10 cellular contexts compared by ENCODE assay signal in genomic region chr15:40336129-40337122, GRCh38. TPM values are rescaled to one million over a fixed set of nuclear protein-coding genes. Genes with fewer than 3 reads are reported as not detected.
A peak's percentile ranks its signal among the peaks of the same experiment; 100 is the strongest.
DNase-seq lines count a peak whose midpoint lies in the region; ATAC-seq and TF ChIP-seq lines count a peak whose summit lies in the region.
"Had no signal": no experiment of that assay in that cellular context is flagged by ENCODE, and none has a peak within 500 bp of the region (broad histone marks: within the 10 kb centered on the region; RNA-seq: fewer than 3 reads in every experiment).

No MANE protein-coding gene starts in this region.

- peaks cover 0 to 8% (median 0%) of the 10 kb centered on the region in 3 donors for H3K36me3 ChIP-seq in tibial artery

- peaks cover 6 to 99% (median 80%) of the 10 kb centered on the region in 4 donors for H3K4me1 ChIP-seq in tibial artery

- H3K9me3 ChIP-seq in tibial artery: no peaks in the 10 kb centered on the region

- no peak overlapping the region for H3K4me3 Mint-ChIP-seq in activated CD4-positive, alpha-beta memory T cell treated with anti-CD3 and anti-CD28 coated beads for 36 hours
- no peak overlapping the region for H3K4me3 Mint-ChIP-seq in activated CD4-positive, alpha-beta memory T cell treated with anti-CD3 and anti-CD28 coated beads, Interleukin-2, amount 10 ng/mL, durations not matched to agents 7 days and 5 days
- H3K4me3 Mint-ChIP-seq in endothelial cell (ENCODE audit: unreplicated experiment): no peak overlapping the region
- H3K4me3 Mint-ChIP-seq: activated naive CD4-positive, alpha-beta T cell treated with anti-CD3 and anti-CD28 coated beads, Interleukin-2, amount 10 ng/mL, durations not matched to agents 7 days and 5 days had no signal

- no peak for TF ChIP-seq CTCF in endothelial cell (IDR thresholded peaks at IDR 0.05; ENCODE audit: unreplicated experiment)
- TF ChIP-seq CTCF in tibial artery (IDR thresholded peaks at IDR 0.05): no peak

- no peak overlapping the region for H3K4me3 ChIP-seq in tibial artery

- no peaks in the 10 kb centered on the region for H3K9me3 Mint-ChIP-seq in activated CD4-positive, alpha-beta memory T cell treated with anti-CD3 and anti-CD28 coated beads for 36 hours
- H3K9me3 Mint-ChIP-seq in activated CD4-positive, alpha-beta memory T cell treated with anti-CD3 and anti-CD28 coated beads, Interleukin-2, amount 10 ng/mL, durations not matched to agents 7 days and 5 days: no peaks in the 10 kb centered on the region
- no peaks in the 10 kb centered on the region for H3K9me3 Mint-ChIP-seq in endothelial cell (ENCODE audit: unreplicated experiment)
- H3K9me3 Mint-ChIP-seq: activated naive CD4-positive, alpha-beta T cell treated with anti-CD3 and anti-CD28 coated beads, Interleukin-2, amount 10 ng/mL, durations not matched to agents 7 days and 5 days had no signal

- H3K27ac ChIP-seq in tibial artery: peak overlapping the region; percentile 90

- H3K27ac Mint-ChIP-seq in activated CD4-positive, alpha-beta memory T cell treated with anti-CD3 and anti-CD28 coated beads for 36 hours: no peak overlapping the region
- no peak overlapping the region for H3K27ac Mint-ChIP-seq in activated CD4-positive, alpha-beta memory T cell treated with anti-CD3 and anti-CD28 coated beads, Interleukin-2, amount 10 ng/mL, durations not matched to agents 7 days and 5 days
- H3K27ac Mint-ChIP-seq in endothelial cell (ENCODE audit: unreplicated experiment): no peak overlapping the region
- H3K27ac Mint-ChIP-seq: activated naive CD4-positive, alpha-beta T cell treated with anti-CD3 and anti-CD28 coated beads, Interleukin-2, amount 10 ng/mL, durations not matched to agents 7 days and 5 days had no signal

- intact Hi-C loops in activated CD4-positive, alpha-beta memory T cell treated with anti-CD3 and anti-CD28 coated beads for 36 hours (cut with micrococcal nuclease): no loop called here
- intact Hi-C loops in tibial artery (cut with DNase I; ENCODE audit: low total_unique reads): no loop called here

- no peaks in the 10 kb centered on the region for H3K36me3 Mint-ChIP-seq in activated CD4-positive, alpha-beta memory T cell treated with anti-CD3 and anti-CD28 coated beads for 36 hours
- no peaks in the 10 kb centered on the region for H3K36me3 Mint-ChIP-seq in activated CD4-positive, alpha-beta memory T cell treated with anti-CD3 and anti-CD28 coated beads, Interleukin-2, amount 10 ng/mL, durations not matched to agents 7 days and 5 days (ENCODE audit: low read depth)
- H3K36me3 Mint-ChIP-seq in endothelial cell (ENCODE audit: low read depth, unreplicated experiment): no peaks in the 10 kb centered on the region
- H3K36me3 Mint-ChIP-seq: activated naive CD4-positive, alpha-beta T cell treated with anti-CD3 and anti-CD28 coated beads, Interleukin-2, amount 10 ng/mL, durations not matched to agents 7 days and 5 days had no signal

- no peaks in the 10 kb centered on the region for H3K27me3 Mint-ChIP-seq in activated CD4-positive, alpha-beta memory T cell treated with anti-CD3 and anti-CD28 coated beads for 36 hours
- H3K27me3 Mint-ChIP-seq in activated CD4-positive, alpha-beta memory T cell treated with anti-CD3 and anti-CD28 coated beads, Interleukin-2, amount 10 ng/mL, durations not matched to agents 7 days and 5 days: no peaks in the 10 kb centered on the region
- peaks cover 10% of the 10 kb centered on the region for H3K27me3 Mint-ChIP-seq in endothelial cell (ENCODE audit: unreplicated experiment)

- ATAC-seq in HG02759 (IDR thresholded peaks at IDR 0.05; ENCODE audit: unreplicated experiment): no peak

- peaks cover 11% of the 10 kb centered on the region for H3K4me1 Mint-ChIP-seq in activated CD4-positive, alpha-beta memory T cell treated with anti-CD3 and anti-CD28 coated beads for 36 hours (ENCODE audit: low read depth)
- H3K4me1 Mint-ChIP-seq in activated CD4-positive, alpha-beta memory T cell treated with anti-CD3 and anti-CD28 coated beads, Interleukin-2, amount 10 ng/mL, durations not matched to agents 7 days and 5 days: peaks cover 24% of the 10 kb centered on the region
- H3K4me1 Mint-ChIP-seq in endothelial cell (ENCODE audit: unreplicated experiment): peaks cover 27% of the 10 kb centered on the region

- DNase-seq in activated CD4-positive, alpha-beta memory T cell treated with anti-CD3 and anti-CD28 coated beads for 36 hours: peak; percentile 26
- DNase-seq in activated CD4-positive, alpha-beta memory T cell treated with anti-CD3 and anti-CD28 coated beads, Interleukin-2, amount 10 ng/mL, durations not matched to agents 7 days and 5 days: no peak
- DNase-seq in NCI-H446 treated with DMSO at 0.1 percent for 48 hours (lab: John Stamatoyannopoulos, UW) (peak; percentile 59), endothelial cell (ENCODE audit: low spot score) (peak; percentile 43), tibial artery (no peak), NK-92 (lab: John Stamatoyannopoulos, UW; ENCODE audit: unreplicated experiment) (no peak)
- no peak for DNase-seq in activated CD4-positive, CD25-positive, alpha-beta regulatory T cell treated with anti-CD3 and anti-CD28 coated beads, Interleukin-2, amount 50 U/mL, for 72 hours
- DNase-seq: activated naive CD4-positive, alpha-beta T cell treated with anti-CD3 and anti-CD28 coated beads, Interleukin-2, amount 10 ng/mL, durations not matched to agents 7 days and 5 days; NK-92 treated with Interleukin-12 subunit alpha and Interleukin-12 subunit beta, amount 100 ng/mL, for 24 hours had no signal

- H3K27me3 ChIP-seq in tibial artery: no peaks in the 10 kb centered on the region

- POLR2A ChIA-PET in activated CD4-positive, alpha-beta memory T cell treated with anti-CD3 and anti-CD28 coated beads for 36 hours (lab: Charles Lee): no interaction called here
- POLR2A ChIA-PET in activated CD4-positive, alpha-beta memory T cell treated with anti-CD3 and anti-CD28 coated beads, Interleukin-2, amount 10 ng/mL, durations not matched to agents 7 days and 5 days (lab: Charles Lee): interaction anchor here (0.8 to 5.2 kb wide), 4 partner anchors 9 to 28 kb away, joined by 3 to 37 read pairs (median 8); partner anchors contain the start of gene PLCB2

- CTCF ChIA-PET in activated CD4-positive, alpha-beta memory T cell treated with anti-CD3 and anti-CD28 coated beads for 36 hours (lab: Charles Lee): interaction anchor here (1.2 to 12.8 kb wide), 24 partner anchors 7 to 401 kb away, joined by 3 to 248 read pairs (median 14); partner anchors contain the start of genes ANKRD63, CHST14, DISP2 and INAFM2
- CTCF ChIA-PET in activated CD4-positive, alpha-beta memory T cell treated with anti-CD3 and anti-CD28 coated beads, Interleukin-2, amount 10 ng/mL, durations not matched to agents 7 days and 5 days (lab: Charles Lee): interaction anchor here (0.9 to 9.9 kb wide), 15 partner anchors 9 to 171 kb away, joined by 3 to 157 read pairs (median 15); partner anchors contain the start of genes DISP2, INAFM2, IVD and PLCB2

RNA-seq across cellular contexts. Expression of gene CCDC9B, which starts 4.3 kb away (rescaled TPM):
- 1 to 10 TPM in 1 of 2 experiments, under 1 TPM in 1; 0.53 to 1.6 TPM for total RNA-seq in activated CD4-positive, alpha-beta memory T cell treated with anti-CD3 and anti-CD28 coated beads for 36 hours
- total RNA-seq in activated CD4-positive, alpha-beta memory T cell treated with anti-CD3 and anti-CD28 coated beads, Interleukin-2, amount 10 ng/mL, durations not matched to agents 7 days and 5 days: 1 to 10 TPM; 2.0 to 2.6 TPM
- total RNA-seq in endothelial cell (ENCODE audit: unreplicated experiment): 0.92 TPM

RNA-seq across cellular contexts. Expression of gene INAFM2, which starts 12.9 kb away (rescaled TPM):
- 1 to 10 TPM; 6.7 to 7.4 TPM for total RNA-seq in activated CD4-positive, alpha-beta memory T cell treated with anti-CD3 and anti-CD28 coated beads for 36 hours
- 1 to 10 TPM; 8.7 to 8.9 TPM for total RNA-seq in activated CD4-positive, alpha-beta memory T cell treated with anti-CD3 and anti-CD28 coated beads, Interleukin-2, amount 10 ng/mL, durations not matched to agents 7 days and 5 days
- total RNA-seq in endothelial cell (ENCODE audit: unreplicated experiment): 17.7 TPM

RNA-seq across cellular contexts. Expression of gene PHGR1, which starts 14.4 kb away (rescaled TPM):
- total RNA-seq in activated CD4-positive, alpha-beta memory T cell treated with anti-CD3 and anti-CD28 coated beads for 36 hours: not detected
- total RNA-seq in activated CD4-positive, alpha-beta memory T cell treated with anti-CD3 and anti-CD28 coated beads, Interleukin-2, amount 10 ng/mL, durations not matched to agents 7 days and 5 days: not detected
- not detected for total RNA-seq in endothelial cell (ENCODE audit: unreplicated experiment)

RNA-seq across cellular contexts. Expression of gene DISP2, which starts 21.6 kb away (rescaled TPM):
- total RNA-seq in activated CD4-positive, alpha-beta memory T cell treated with anti-CD3 and anti-CD28 coated beads for 36 hours: under 1 TPM; 0.02 to 0.05 TPM
- total RNA-seq in activated CD4-positive, alpha-beta memory T cell treated with anti-CD3 and anti-CD28 coated beads, Interleukin-2, amount 10 ng/mL, durations not matched to agents 7 days and 5 days: under 1 TPM; 0.03 to 0.18 TPM
- total RNA-seq in endothelial cell (ENCODE audit: unreplicated experiment): 3.6 TPM

RNA-seq across cellular contexts. Expression of gene PLCB2, which starts 28.7 kb away (rescaled TPM):
- 10 to 100 TPM; 65.3 to 70.7 TPM for total RNA-seq in activated CD4-positive, alpha-beta memory T cell treated with anti-CD3 and anti-CD28 coated beads for 36 hours
- total RNA-seq in activated CD4-positive, alpha-beta memory T cell treated with anti-CD3 and anti-CD28 coated beads, Interleukin-2, amount 10 ng/mL, durations not matched to agents 7 days and 5 days: 100 to 1,000 TPM; 140 TPM
- total RNA-seq in endothelial cell (ENCODE audit: unreplicated experiment): 71.3 TPM

Comparison
In these comparisons a context has a peak if more than half of its experiments do, and no peak if none do; other contexts are left out.
1. DNase-seq: peak in activated CD4-positive, alpha-beta memory T cell treated with anti-CD3 and anti-CD28 coated beads for 36 hours (single experiment), NCI-H446 treated with DMSO at 0.1 percent for 48 hours (single experiment) and endothelial cell (single experiment); none in activated CD4-positive, alpha-beta memory T cell treated with anti-CD3 and anti-CD28 coated beads, Interleukin-2, amount 10 ng/mL, durations not matched to agents 7 days and 5 days (single experiment), tibial artery (0 of 2), NK-92 (single experiment) and activated CD4-positive, CD25-positive, alpha-beta regulatory T cell treated with anti-CD3 and anti-CD28 coated beads, Interleukin-2, amount 50 U/mL, for 72 hours (single experiment).